Comparison of ENCODE assay signal across 10 cellular contexts in genomic region chr5:154740957-154741356, GRCh38. TPM values are rescaled to one million over a fixed set of nuclear protein-coding genes. Genes with fewer than 3 reads are reported as not detected.
DNase-seq lines count a peak whose midpoint lies in the region; ATAC-seq and TF ChIP-seq lines count a peak whose summit lies in the region.
"Had no signal": no experiment of that assay in that cellular context is flagged by ENCODE, and none has a peak within 500 bp of the region (broad histone marks: within the 10 kb centered on the region; RNA-seq: fewer than 3 reads in every experiment).

No MANE protein-coding gene starts in this region.

- CTCF ChIA-PET in SK-N-SH (lab: Yijun Ruan, JAX), result interaction anchor here (1.0 to 1.4 kb wide), 4 partner anchors 10 to 91 kb away, joined by 3 to 5 read pairs (median 4); no protein-coding TSS in a partner anchor

- H3K27ac ChIP-seq in SK-N-SH (ENCODE audit: low read depth in 2 of 2, low read length in 1 of 2), result peak overlapping the region in 1 of 2 experiments; percentile 72; a peak in 2 of 4 replicates
- peak overlapping the region; percentile 80 for H3K27ac ChIP-seq in neural progenitor cell
- H3K27ac ChIP-seq: ascending aorta; BLaER1 treated with 17β-estradiol and CSF1 and Interleukin-3, amounts not matched to agents 10 nM and 100 nM had no signal

- H3K9me2 ChIP-seq in SK-N-SH, result no peaks in the 10 kb centered on the region

- H3K36me3 ChIP-seq in SK-N-SH (replicated peaks in 1 of 2; ENCODE audit: control insufficient read depth in 1 of 2, insufficient read depth in 2 of 2, low read length in 1 of 2) (no peaks in the 10 kb centered on the region), neural progenitor cell (no peaks in the 10 kb centered on the region)
- H3K36me3 ChIP-seq: ascending aorta; BLaER1 treated with 17β-estradiol and CSF1 and Interleukin-3, amounts not matched to agents 10 nM and 100 nM had no signal

- H4K20me1 ChIP-seq in SK-N-SH (ENCODE audit: insufficient read depth), result no peaks in the 10 kb centered on the region
- no peaks in the 10 kb centered on the region for H4K20me1 ChIP-seq in neural progenitor cell (ENCODE audit: low read depth)
- H4K20me1 ChIP-seq: BLaER1 treated with 17β-estradiol and CSF1 and Interleukin-3, amounts not matched to agents 10 nM and 100 nM had no signal

- no peak for ATAC-seq in stimulated activated effector memory CD8-positive, alpha-beta T cell treated with anti-CD3 and anti-CD28 coated beads, Interleukin-12 subunit alpha, Interleukin-12 subunit beta, amount 100 ng/mL, for 72 hours
- ATAC-seq in HG03159 (IDR thresholded peaks at IDR 0.05; ENCODE audit: unreplicated experiment), result no peak

- no peak overlapping the region for H3K4me3 Mint-ChIP-seq in neural progenitor cell
- H3K4me3 Mint-ChIP-seq in stimulated activated effector memory CD8-positive, alpha-beta T cell treated with anti-CD3 and anti-CD28 coated beads, Interleukin-12 subunit alpha, Interleukin-12 subunit beta, amount 100 ng/mL, for 72 hours, result no peak overlapping the region

- peak; percentile 36; the same call in 1 of the 2 replicates for TF ChIP-seq RAD21 in SK-N-SH (IDR thresholded peaks at IDR 0.05; ENCODE audit: low read length)

- H3K4me2 ChIP-seq in SK-N-SH (no peak overlapping the region), neural progenitor cell (peak overlapping the region; percentile 32)
- H3K4me2 ChIP-seq: BLaER1 treated with 17β-estradiol and CSF1 and Interleukin-3, amounts not matched to agents 10 nM and 100 nM had no signal

- no peak for TF ChIP-seq CTCF in SK-N-SH (IDR thresholded peaks at IDR 0.05)
- TF ChIP-seq CTCF in foreskin fibroblast (IDR thresholded peaks at IDR 0.05; ENCODE audit: low read depth, low read length), result no peak
- TF ChIP-seq CTCF in neural progenitor cell (IDR thresholded peaks at IDR 0.05), result no peak

- H3K27ac Mint-ChIP-seq in neural progenitor cell, result peak overlapping the region; percentile 82
- no peak overlapping the region for H3K27ac Mint-ChIP-seq in stimulated activated effector memory CD8-positive, alpha-beta T cell treated with anti-CD3 and anti-CD28 coated beads, Interleukin-12 subunit alpha, Interleukin-12 subunit beta, amount 100 ng/mL, for 72 hours

- DNase-seq in DMS 273 (lab: John Stamatoyannopoulos, UW; ENCODE audit: unreplicated experiment) (peak; percentile 92), SK-N-SH (peak; percentile 78), foreskin fibroblast (peak; percentile 59 to 79), neural progenitor cell (ENCODE audit: low spot score) (no peak), DMS114 treated with DMSO at 0.1 percent for 48 hours (lab: John Stamatoyannopoulos, UW; ENCODE audit: unreplicated experiment) (no peak)
- DNase-seq in stimulated activated effector memory CD8-positive, alpha-beta T cell treated with anti-CD3 and anti-CD28 coated beads, Interleukin-12 subunit alpha, Interleukin-12 subunit beta, amount 100 ng/mL, for 72 hours (ENCODE audit: low spot score in 2 of 2), result no peak
- no peak for DNase-seq in activated CD4-positive, alpha-beta T cell treated with anti-CD3 and anti-CD28 coated beads, Interleukin-2, amount 50 U/mL, for 48 hours

- peak in 1 of 2 experiments; percentile 94; a peak in 2 of 4 replicates for TF ChIP-seq EP300 in SK-N-SH (IDR thresholded peaks at IDR 0.05; ENCODE audit: borderline replicate concordance in 1 of 2, low read depth in 1 of 2, low read length in 1 of 2)

- H3K4me3 ChIP-seq in SK-N-SH (ENCODE audit: low read depth in 2 of 2, low read length in 1 of 2) (no peak overlapping the region), foreskin fibroblast (ENCODE audit: low read depth in 1 of 2, low read length in 2 of 2) (no peak overlapping the region), neural progenitor cell (no peak overlapping the region)
- H3K4me3 ChIP-seq: ascending aorta; BLaER1 treated with 17β-estradiol and CSF1 and Interleukin-3, amounts not matched to agents 10 nM and 100 nM had no signal

- H3K9ac ChIP-seq in SK-N-SH (no peak overlapping the region), neural progenitor cell (no peak overlapping the region)
- H3K9ac ChIP-seq: BLaER1 treated with 17β-estradiol and CSF1 and Interleukin-3, amounts not matched to agents 10 nM and 100 nM had no signal

- POLR2A ChIA-PET in SK-N-SH (lab: Yijun Ruan, JAX), result interaction anchor here (0.7 to 1.3 kb wide), 3 partner anchors 12 to 199 kb away, joined by 3 to 4 read pairs (median 3); no protein-coding TSS in a partner anchor

- H3K9me3 ChIP-seq in SK-N-SH (no peaks in the 10 kb centered on the region), neural progenitor cell (ENCODE audit: low read depth) (no peaks in the 10 kb centered on the region)
- H3K9me3 ChIP-seq: ascending aorta; BLaER1 treated with 17β-estradiol and CSF1 and Interleukin-3, amounts not matched to agents 10 nM and 100 nM had no signal

- H3K79me2 ChIP-seq in SK-N-SH (ENCODE audit: insufficient read depth), result no peaks in the 10 kb centered on the region
- no peaks in the 10 kb centered on the region for H3K79me2 ChIP-seq in neural progenitor cell (ENCODE audit: low read depth)

- 91% methylated on average over 5 of the region's 5 CpGs for WGBS in SK-N-SH (ENCODE audit: low lambda C conversion rate)

- peaks cover 0 to 19% of the 10 kb centered on the region in 2 experiments; a peak in 2 of 4 replicates for H3K4me1 ChIP-seq in SK-N-SH (ENCODE audit: control insufficient read depth in 1 of 2, insufficient read depth in 2 of 2, low read depth in 1 of 2, low read length in 1 of 2)
- peaks cover 17% of the 10 kb centered on the region for H3K4me1 ChIP-seq in neural progenitor cell
- H3K4me1 ChIP-seq: ascending aorta; BLaER1 treated with 17β-estradiol and CSF1 and Interleukin-3, amounts not matched to agents 10 nM and 100 nM had no signal

- no peaks in the 10 kb centered on the region for H3K27me3 ChIP-seq in SK-N-SH (ENCODE audit: insufficient read depth)
- H3K27me3 ChIP-seq in neural progenitor cell, result no peaks in the 10 kb centered on the region
- H3K27me3 ChIP-seq: ascending aorta; BLaER1 treated with 17β-estradiol and CSF1 and Interleukin-3, amounts not matched to agents 10 nM and 100 nM had no signal

- no peaks in the 10 kb centered on the region for H3F3A ChIP-seq in SK-N-SH (replicated peaks; ENCODE audit: insufficient read depth)
- peaks cover 15% of the 10 kb centered on the region for H3F3A ChIP-seq in neural progenitor cell (ENCODE audit: low read depth)

- no peaks in the 10 kb centered on the region for H3K36me3 Mint-ChIP-seq in neural progenitor cell
- H3K36me3 Mint-ChIP-seq in stimulated activated effector memory CD8-positive, alpha-beta T cell treated with anti-CD3 and anti-CD28 coated beads, Interleukin-12 subunit alpha, Interleukin-12 subunit beta, amount 100 ng/mL, for 72 hours, result no peaks in the 10 kb centered on the region

- peaks cover 4% of the 10 kb centered on the region for H3K27me3 Mint-ChIP-seq in neural progenitor cell (ENCODE audit: insufficient read depth, low read depth)

- no peak overlapping the region for H2AFZ ChIP-seq in SK-N-SH (ENCODE audit: low read depth)
- H2AFZ ChIP-seq in neural progenitor cell (replicated peaks), result peak overlapping the region; percentile 32

- H3K4me1 Mint-ChIP-seq in neural progenitor cell, result peaks cover 17% of the 10 kb centered on the region
- no peaks in the 10 kb centered on the region for H3K4me1 Mint-ChIP-seq in stimulated activated effector memory CD8-positive, alpha-beta T cell treated with anti-CD3 and anti-CD28 coated beads, Interleukin-12 subunit alpha, Interleukin-12 subunit beta, amount 100 ng/mL, for 72 hours

- no peaks in the 10 kb centered on the region for H3K9me3 Mint-ChIP-seq in neural progenitor cell
- no peaks in the 10 kb centered on the region for H3K9me3 Mint-ChIP-seq in stimulated activated effector memory CD8-positive, alpha-beta T cell treated with anti-CD3 and anti-CD28 coated beads, Interleukin-12 subunit alpha, Interleukin-12 subunit beta, amount 100 ng/mL, for 72 hours

TF ChIP-seq in SK-N-SH, 30 proteins besides CTCF, POLR2A, EP300 and RAD21 (continues in another document):
- TF ChIP-seq TAF1 (IDR thresholded peaks at IDR 0.05; ENCODE audit: borderline replicate concordance, low read depth, low read length) (no peak), REST (IDR thresholded peaks at IDR 0.05; ENCODE audit: low read depth, low read length) (no peak), YY1 (IDR thresholded peaks at IDR 0.05; ENCODE audit: low read depth) (no peak), TEAD4 (IDR thresholded peaks at IDR 0.05; ENCODE audit: borderline replicate concordance, insufficient read depth) (no peak)

RNA-seq across cellular contexts. Expression of gene LARP1, which starts 14.2 kb away (rescaled TPM):
- polyA plus RNA-seq in SK-N-SH (2012; rRNA removed), result 38.5 and 57.4 TPM in 2 replicates
- 46.5 and 58.5 TPM in 2 replicates for polyA plus RNA-seq in SK-N-SH (2012; cell fraction: cytosol; rRNA removed)
- polyA plus RNA-seq in SK-N-SH (2012; cell fraction: nucleus; rRNA removed), result 85.9 and 98.2 TPM in 2 replicates
- total RNA-seq in neural progenitor cell (ENCODE audit: low replicate concordance), result 53.8 and 85.2 TPM in 2 replicates

Comparison
In these comparisons a context has a peak if more than half of its experiments do, and no peak if none do; other contexts are left out.
1. DNase-seq: peak in DMS 273 (single experiment), SK-N-SH (single experiment) and foreskin fibroblast (2 of 2); none in neural progenitor cell (single experiment), DMS114 treated with DMSO at 0.1 percent for 48 hours (single experiment), stimulated activated effector memory CD8-positive, alpha-beta T cell treated with anti-CD3 and anti-CD28 coated beads, Interleukin-12 subunit alpha, Interleukin-12 subunit beta, amount 100 ng/mL, for 72 hours (0 of 2) and activated CD4-positive, alpha-beta T cell treated with anti-CD3 and anti-CD28 coated beads, Interleukin-2, amount 50 U/mL, for 48 hours (0 of 2).